ENCODE assay signal across 23 cellular contexts in the genomic region with DNA sequence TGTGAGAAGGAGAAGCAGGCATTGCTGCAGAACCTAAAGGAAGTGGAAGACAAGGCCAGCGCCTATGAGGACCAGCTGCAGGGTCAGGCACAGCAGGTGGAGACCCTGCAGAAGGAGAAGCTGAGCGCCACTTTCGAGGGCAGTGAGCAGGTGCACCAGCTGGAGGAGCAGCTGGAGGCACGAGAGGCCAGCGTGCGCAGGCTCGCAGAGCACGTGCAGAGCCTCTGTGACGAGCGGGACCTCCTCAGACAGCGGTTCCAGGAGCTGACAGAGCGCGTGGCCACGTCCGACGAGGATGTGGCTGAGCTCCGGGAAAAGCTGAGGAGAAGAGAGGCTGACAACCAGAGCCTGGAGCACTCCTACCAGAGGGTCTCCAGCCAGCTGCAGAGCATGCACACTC.
"Had no signal": no experiment of that assay in that cellular context is flagged by ENCODE, and none has a peak within 500 bp of the region (broad histone marks: within the 10 kb centered on the region; RNA-seq: fewer than 3 reads in every experiment).

No MANE protein-coding gene starts in this region.

- H3K27me3 ChIP-seq: heart right ventricle, testis, upper lobe of right lung had no signal

- H3K9me3 Mint-ChIP-seq: activated B cell treated with CpG ODN at 0.5 μM for 24 hours; activated naive CD4-positive, alpha-beta T cell treated with anti-CD3 and anti-CD28 coated beads, Interleukin-2, amount 10 ng/mL, durations not matched to agents 7 days and 5 days; endodermal cell; nephron progenitor cell; stimulated activated naive B cell treated with anti-CD40 and anti-IgM and Interleukin-4, amounts not matched to agents 10 μg/mL and 1 μg/mL and 100 μg/mL, for 72 hours; T-cell had no signal

- H3K27ac Mint-ChIP-seq: activated B cell treated with CpG ODN at 0.5 μM for 24 hours; activated CD4-positive, alpha-beta T cell treated with anti-CD3 and anti-CD28 coated beads for 36 hours; activated naive CD4-positive, alpha-beta T cell treated with anti-CD3 and anti-CD28 coated beads, Interleukin-2, amount 10 ng/mL, durations not matched to agents 7 days and 5 days; endodermal cell; nephron progenitor cell; stimulated activated naive B cell treated with anti-CD40 and anti-IgM and Interleukin-4, amounts not matched to agents 10 μg/mL and 1 μg/mL and 100 μg/mL, for 72 hours had no signal

- H3K4me1 ChIP-seq: testis, upper lobe of right lung had no signal

- H3K4me3 ChIP-seq: heart right ventricle, testis, upper lobe of right lung had no signal

- H3K27me3 Mint-ChIP-seq: activated B cell treated with CpG ODN at 0.5 μM for 24 hours; activated CD4-positive, alpha-beta T cell treated with anti-CD3 and anti-CD28 coated beads for 36 hours; activated naive CD4-positive, alpha-beta T cell treated with anti-CD3 and anti-CD28 coated beads, Interleukin-2, amount 10 ng/mL, durations not matched to agents 7 days and 5 days; stimulated activated naive B cell treated with anti-CD40 and anti-IgM and Interleukin-4, amounts not matched to agents 10 μg/mL and 1 μg/mL and 100 μg/mL, for 72 hours; T-cell had no signal

- ATAC-seq: activated CD4-positive, alpha-beta T cell treated with anti-CD3 and anti-CD28 coated beads for 36 hours; heart right ventricle; left cardiac atrium; sciatic nerve; stimulated activated naive B cell treated with anti-CD40 and anti-IgM and Interleukin-4, amounts not matched to agents 10 μg/mL and 1 μg/mL and 100 μg/mL, for 72 hours; T-cell; upper lobe of right lung had no signal

- H3K4me3 Mint-ChIP-seq: activated B cell treated with CpG ODN at 0.5 μM for 24 hours; activated CD4-positive, alpha-beta T cell treated with anti-CD3 and anti-CD28 coated beads for 36 hours; activated naive CD4-positive, alpha-beta T cell treated with anti-CD3 and anti-CD28 coated beads, Interleukin-2, amount 10 ng/mL, durations not matched to agents 7 days and 5 days; endodermal cell; nephron progenitor cell; stimulated activated naive B cell treated with anti-CD40 and anti-IgM and Interleukin-4, amounts not matched to agents 10 μg/mL and 1 μg/mL and 100 μg/mL, for 72 hours; T-cell had no signal

- H3K4me1 Mint-ChIP-seq: activated B cell treated with CpG ODN at 0.5 μM for 24 hours, endodermal cell had no signal

- DNase-seq: activated B cell treated with CpG ODN at 0.5 μM for 24 hours; activated CD4-positive, alpha-beta T cell treated with anti-CD3 and anti-CD28 coated beads for 36 hours; activated CD4-positive, alpha-beta T cell treated with anti-CD3 and anti-CD28 coated beads, Interleukin-2, amount 50 U/mL, for 4 hours; activated effector memory CD4-positive, alpha-beta T cell treated with anti-CD3 and anti-CD28 coated beads, Interleukin-2, amount 50 U/mL, for 16 hours; activated naive CD4-positive, alpha-beta T cell treated with anti-CD3 and anti-CD28 coated beads, Interleukin-2, amount 10 ng/mL, durations not matched to agents 7 days and 5 days; activated T-cell treated with anti-CD3 and anti-CD28 coated beads, Interleukin-2, amount 50 U/mL, for 48 hours; amygdala; cerebellar nuclear complex; cortex of kidney; endodermal cell; heart right ventricle; islet precursor cell; left cardiac atrium; nephron progenitor cell; nucleus accumbens; small intestine; stimulated activated CD4-positive, alpha-beta T cell treated with anti-CD3 and anti-CD28 coated beads, Interleukin-15, amount 100 ng/mL, for 24 hours; stimulated activated naive B cell treated with anti-CD40 and anti-IgM and Interleukin-4, amounts not matched to agents 10 μg/mL and 1 μg/mL and 100 μg/mL, for 72 hours; T-cell; T-helper 9 cell; upper lobe of right lung had no signal

- H3K27ac ChIP-seq: heart right ventricle, testis, upper lobe of right lung had no signal
